ENCODE assay signal across 1 cellular context in genomic region chr13:101450749-101451130, GRCh38.
TF ChIP-seq lines count a peak whose summit lies in the region.

No MANE protein-coding gene starts in this region.

TF ChIP-seq in IMR-90, 13 proteins besides CTCF, POLR2A, EP300 and RAD21:
- TF ChIP-seq CEBPB (IDR thresholded peaks at IDR 0.05; ENCODE audit: low read depth, low read length) (no peak), FOS (IDR thresholded peaks at IDR 0.05; ENCODE audit: low read depth, low read length) (no peak), USF2 (IDR thresholded peaks at IDR 0.05; ENCODE audit: low read depth, low read length) (no peak), NFE2L2 (IDR thresholded peaks at IDR 0.05; ENCODE audit: low read depth, low read length) (no peak), MXI1 (IDR thresholded peaks at IDR 0.05; ENCODE audit: borderline replicate concordance, low read depth, low read length) (no peak), CHD1 (IDR thresholded peaks at IDR 0.05; ENCODE audit: low read depth, low read length) (no peak)
TF ChIP-seq in IMR-90: peak in this region for 0.
